8 cellular contexts compared by ENCODE assay signal in the genomic region with DNA sequence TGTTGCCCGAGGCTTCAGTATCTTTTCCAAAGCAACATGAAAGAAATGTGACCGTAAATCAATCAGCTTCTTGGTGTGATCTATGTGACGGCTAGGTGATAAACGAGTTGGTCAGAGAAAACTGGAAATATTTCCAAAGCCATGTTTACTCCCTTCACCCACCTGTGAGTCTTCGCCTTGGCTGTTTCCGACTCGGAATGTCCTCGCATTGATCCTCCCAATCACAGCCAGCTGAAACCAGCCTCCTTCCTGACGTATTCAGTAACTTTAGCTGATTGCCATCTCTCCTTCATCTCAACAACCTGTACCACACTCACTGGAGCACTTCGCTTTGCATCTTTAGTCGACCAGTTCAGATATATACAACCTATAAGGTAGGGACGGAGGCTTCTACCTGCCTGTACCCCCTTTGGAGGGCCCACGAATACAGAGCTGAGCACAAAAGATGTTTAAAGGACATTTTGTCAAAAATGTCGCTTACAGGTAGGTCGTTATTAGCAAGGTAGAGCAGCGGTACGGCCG. TPM values are rescaled to one million over a fixed set of nuclear protein-coding genes. Genes with fewer than 3 reads are reported as not detected.
DNase-seq lines count a peak whose midpoint lies in the region; ATAC-seq and TF ChIP-seq lines count a peak whose summit lies in the region.

No MANE protein-coding gene starts in this region.

- no peaks in the 10 kb centered on the region for H3K9me3 Mint-ChIP-seq in activated naive CD4-positive, alpha-beta T cell treated with anti-CD3 and anti-CD28 coated beads, Interleukin-2, amount 50 U/mL, for 72 hours

- ATAC-seq in activated naive CD4-positive, alpha-beta T cell treated with anti-CD3 and anti-CD28 coated beads, Interleukin-2, amount 50 U/mL, for 72 hours: peak; percentile 1 to 18
- ATAC-seq in left cardiac atrium (peak; percentile 12 to 13), HG03520 (IDR thresholded peaks at IDR 0.05; ENCODE audit: unreplicated experiment) (no peak), GM21390 (IDR thresholded peaks at IDR 0.05; ENCODE audit: unreplicated experiment) (no peak)

- H3K4me3 ChIP-seq in BE2C (ENCODE audit: low read depth, low read length) (peak overlapping the region; percentile 62), HFF-Myc (replicated peaks; ENCODE audit: low read depth, low read length) (peak overlapping the region; percentile 44)

- no peak for DNase-seq in BE2C
- DNase-seq in HFF-Myc (ENCODE audit: extremely low read depth, low read depth): no peak
- DNase-seq in activated naive CD4-positive, alpha-beta T cell treated with anti-CD3 and anti-CD28 coated beads, Interleukin-2, amount 50 U/mL, for 72 hours (ENCODE audit: low spot score in 2 of 2): no peak
- no peak for DNase-seq in left cardiac atrium
- peak; percentile 65 for DNase-seq in renal cortical epithelial cell (ENCODE audit: low read depth)
- DNase-seq in NCI-H2107 (lab: John Stamatoyannopoulos, UW): no peak

- intact Hi-C loops in left cardiac atrium (cut with DNase I): loop anchor here in 1 of 2 donors (5.0 kb wide), 1 partner anchor 63 kb away; a partner anchor contains a TSS

- H3K4me1 ChIP-seq in BE2C: no peaks in the 10 kb centered on the region

- TF ChIP-seq CTCF in BE2C (IDR thresholded peaks at IDR 0.05; ENCODE audit: low read depth, low read length): no peak
- TF ChIP-seq CTCF in HFF-Myc (IDR thresholded peaks at IDR 0.05; ENCODE audit: low read depth, low read length, missing control alignments): no peak

- H3K27ac Mint-ChIP-seq in activated naive CD4-positive, alpha-beta T cell treated with anti-CD3 and anti-CD28 coated beads, Interleukin-2, amount 50 U/mL, for 72 hours: peak overlapping the region; percentile 86 to 88

- H3K27me3 ChIP-seq in BE2C: no peaks in the 10 kb centered on the region

- H3K36me3 ChIP-seq in BE2C: peaks cover 40% of the 10 kb centered on the region

- H3K36me3 Mint-ChIP-seq in activated naive CD4-positive, alpha-beta T cell treated with anti-CD3 and anti-CD28 coated beads, Interleukin-2, amount 50 U/mL, for 72 hours: peaks cover 30 to 32% of the 10 kb centered on the region in 2 donors

- no peaks in the 10 kb centered on the region for H3K9me3 ChIP-seq in BE2C

RNA-seq across cellular contexts. Expression of a gene that starts 7.2 kb away (rescaled TPM):
- polyA plus RNA-seq in BE2C (2012; ENCODE audit: insufficient read depth, insufficient read length, low read depth): 620 TPM
- total RNA-seq in activated naive CD4-positive, alpha-beta T cell treated with anti-CD3 and anti-CD28 coated beads, Interleukin-2, amount 50 U/mL, for 72 hours: 1,000 to 10,000 TPM; 2,907 to 3,757 TPM
- total RNA-seq in left cardiac atrium (1,000 to 10,000 TPM; 1,025 to 1,062 TPM), renal cortical epithelial cell (4,087 and 4,717 TPM in 2 replicates)

RNA-seq across cellular contexts. Expression of a gene that starts 21.8 kb away (rescaled TPM):
- not detected for polyA plus RNA-seq in BE2C (2012; ENCODE audit: insufficient read depth, insufficient read length, low read depth)
- total RNA-seq in activated naive CD4-positive, alpha-beta T cell treated with anti-CD3 and anti-CD28 coated beads, Interleukin-2, amount 50 U/mL, for 72 hours: under 1 TPM; 0.18 to 0.21 TPM
- total RNA-seq in left cardiac atrium: not detected
- total RNA-seq in renal cortical epithelial cell: not detected in 2 replicates

RNA-seq across cellular contexts. Expression of a gene that starts 36.2 kb away (rescaled TPM):
- polyA plus RNA-seq in BE2C (2012; ENCODE audit: insufficient read depth, insufficient read length, low read depth): not detected
- not detected for total RNA-seq in activated naive CD4-positive, alpha-beta T cell treated with anti-CD3 and anti-CD28 coated beads, Interleukin-2, amount 50 U/mL, for 72 hours
- total RNA-seq in left cardiac atrium: not detected
- total RNA-seq in renal cortical epithelial cell: not detected in 2 replicates

RNA-seq across cellular contexts. Expression of a gene that starts 59.9 kb away (rescaled TPM):
- polyA plus RNA-seq in BE2C (2012; ENCODE audit: insufficient read depth, insufficient read length, low read depth): 21.7 TPM
- 10 to 100 TPM; 68.1 to 72.4 TPM for total RNA-seq in activated naive CD4-positive, alpha-beta T cell treated with anti-CD3 and anti-CD28 coated beads, Interleukin-2, amount 50 U/mL, for 72 hours
- total RNA-seq in left cardiac atrium (10 to 100 TPM; 27.8 to 48.8 TPM), renal cortical epithelial cell (31.8 and 38.0 TPM in 2 replicates)

Comparison
In these comparisons a context has a peak if more than half of its experiments do, and no peak if none do; other contexts are left out.
1. ATAC-seq: peak in activated naive CD4-positive, alpha-beta T cell treated with anti-CD3 and anti-CD28 coated beads, Interleukin-2, amount 50 U/mL, for 72 hours (2 of 2) and left cardiac atrium (2 of 2); none in HG03520 (single experiment) and GM21390 (single experiment).